20 cellular contexts compared by ENCODE assay signal in the genomic region with DNA sequence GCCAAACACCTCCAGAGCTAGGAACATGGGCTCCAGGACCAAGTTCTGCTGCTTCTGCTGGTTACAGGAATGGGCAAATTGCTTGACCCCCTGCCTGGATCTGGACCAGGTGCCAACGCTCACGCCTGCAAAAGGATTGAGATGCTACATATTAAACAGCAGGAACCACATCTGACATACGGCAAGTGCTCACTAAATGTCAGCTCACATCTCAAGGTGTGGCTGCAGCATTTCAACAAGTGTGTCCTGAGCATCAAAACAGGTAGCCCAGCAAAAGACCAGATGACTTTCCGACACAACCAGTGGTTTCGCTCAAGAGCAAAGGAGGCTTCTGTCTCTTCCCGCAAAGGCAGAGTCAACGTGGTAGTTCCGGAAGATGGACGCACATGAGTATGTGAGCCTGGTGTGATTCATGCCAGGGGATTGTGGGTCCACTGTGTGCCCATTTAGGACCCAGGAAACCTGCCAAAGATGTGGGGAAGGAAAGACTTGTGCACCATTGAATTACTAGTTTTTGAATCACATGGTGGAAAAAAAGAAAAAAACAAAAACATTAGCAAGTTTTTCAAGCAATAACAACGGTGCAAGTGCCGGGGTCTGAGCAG.
"Had no signal": no experiment of that assay in that cellular context is flagged by ENCODE, and none has a peak within 500 bp of the region (broad histone marks: within the 10 kb centered on the region; RNA-seq: fewer than 3 reads in every experiment).

No MANE protein-coding gene starts in this region.

- H3K4me1 Mint-ChIP-seq: activated naive CD8-positive, alpha-beta T cell treated with anti-CD3 and anti-CD28 coated beads for 36 hours had no signal

- H3K27me3 ChIP-seq: cardiac muscle cell, neutrophil, pancreas, right atrium auricular region, thyroid gland had no signal

- H3K4me3 Mint-ChIP-seq: activated CD4-positive, alpha-beta memory T cell treated with anti-CD3 and anti-CD28 coated beads for 36 hours; activated naive CD8-positive, alpha-beta T cell treated with anti-CD3 and anti-CD28 coated beads for 36 hours; activated T-helper 1 cell treated with anti-CD3 and anti-CD28 coated beads, Interleukin-12 subunit alpha, Interleukin-12 subunit beta, Interleukin-2, Interleukin-4 antibody, amounts not matched to agents 30 ng/mL and 10 ng/mL and 1 ng/mL, durations not matched to agents 14 hours and 24 hours and 36 hours; dendritic cell treated with granulocyte-macrophage colony-stimulating factor and Interleukin-4, amounts not matched to agents 40 ng/mL and 50 ng/mL, for 4 days; nephron; stimulated activated naive CD8-positive, alpha-beta T cell treated with anti-CD3 and anti-CD28 coated beads, Interleukin-15, Interleukin-2, amounts not matched to agents 100 ng/mL and 50 ng/mL, for 24 hours; T-helper 1 cell treated with Interleukin-12 subunit alpha and Interleukin-12 subunit beta and Interleukin-4 antibody, amounts not matched to agents 30 μg/mL and 1 μg/mL, for 36 hours had no signal

- H3K36me3 Mint-ChIP-seq: activated CD4-positive, alpha-beta memory T cell treated with anti-CD3 and anti-CD28 coated beads for 36 hours; activated naive CD8-positive, alpha-beta T cell treated with anti-CD3 and anti-CD28 coated beads for 36 hours had no signal

- H3K27ac Mint-ChIP-seq: activated CD4-positive, alpha-beta memory T cell treated with anti-CD3 and anti-CD28 coated beads for 36 hours; activated naive CD8-positive, alpha-beta T cell treated with anti-CD3 and anti-CD28 coated beads for 36 hours; activated T-helper 1 cell treated with anti-CD3 and anti-CD28 coated beads, Interleukin-12 subunit alpha, Interleukin-12 subunit beta, Interleukin-2, Interleukin-4 antibody, amounts not matched to agents 30 ng/mL and 10 ng/mL and 1 ng/mL, durations not matched to agents 14 hours and 24 hours and 36 hours; dendritic cell treated with granulocyte-macrophage colony-stimulating factor and Interleukin-4, amounts not matched to agents 40 ng/mL and 50 ng/mL, for 4 days; nephron; stimulated activated naive CD8-positive, alpha-beta T cell treated with anti-CD3 and anti-CD28 coated beads, Interleukin-15, Interleukin-2, amounts not matched to agents 100 ng/mL and 50 ng/mL, for 24 hours; T-helper 1 cell treated with Interleukin-12 subunit alpha and Interleukin-12 subunit beta and Interleukin-4 antibody, amounts not matched to agents 30 μg/mL and 1 μg/mL, for 36 hours had no signal

- H3K9me3 ChIP-seq: neutrophil, pancreas, psoas muscle, right atrium auricular region, thyroid gland had no signal

- H3K27me3 Mint-ChIP-seq: dendritic cell treated with granulocyte-macrophage colony-stimulating factor and Interleukin-4, amounts not matched to agents 40 ng/mL and 50 ng/mL, for 4 days had no signal

- H3K4me3 ChIP-seq: cardiac muscle cell, pancreas, psoas muscle, right atrium auricular region, thyroid gland had no signal

- DNase-seq: activated CD4-positive, alpha-beta memory T cell treated with anti-CD3 and anti-CD28 coated beads for 36 hours; activated CD4-positive, alpha-beta T cell treated with anti-CD3 and anti-CD28 coated beads for 48 hours; activated naive CD8-positive, alpha-beta T cell treated with anti-CD3 and anti-CD28 coated beads for 36 hours; amniotic stem cell; effector CD8-positive, alpha-beta T cell; foreskin melanocyte; left ventricle myocardium superior; pancreas; psoas muscle; stimulated activated CD4-positive, alpha-beta T cell treated with anti-CD3 and anti-CD28 coated beads, Interleukin-4, amount 100 ng/mL, for 4 hours; substantia nigra; thyroid gland had no signal

- H3K36me3 ChIP-seq: cardiac muscle cell, neutrophil, pancreas, right atrium auricular region, thyroid gland had no signal

- H3K9me3 Mint-ChIP-seq: stimulated activated naive CD8-positive, alpha-beta T cell treated with anti-CD3 and anti-CD28 coated beads, Interleukin-15, Interleukin-2, amounts not matched to agents 100 ng/mL and 50 ng/mL, for 24 hours had no signal

- H3K4me1 ChIP-seq: pancreas, psoas muscle, right atrium auricular region, thyroid gland had no signal

- H3K27ac ChIP-seq: cardiac muscle cell, neutrophil, pancreas, psoas muscle, right atrium auricular region, thyroid gland had no signal
